Comparison of ENCODE assay signal across 31 cellular contexts in the genomic region with DNA sequence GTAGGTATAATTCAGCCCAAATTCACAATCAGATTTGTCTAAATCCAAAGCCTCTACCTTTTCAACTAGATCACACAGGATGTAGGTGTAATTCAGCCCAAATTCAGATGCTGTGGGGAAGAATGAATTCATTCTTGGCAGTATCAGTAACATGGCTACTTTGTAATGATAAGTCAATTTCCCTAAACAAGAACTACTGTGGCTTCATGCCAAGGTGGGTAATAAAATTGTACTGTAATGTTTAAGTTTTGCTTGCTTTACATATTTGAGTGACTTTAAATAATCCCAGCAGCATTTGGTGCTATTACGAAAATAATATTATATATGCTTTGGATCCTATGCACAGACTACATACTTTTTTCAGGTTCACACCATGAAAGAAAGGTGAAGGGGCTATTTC.
"Had no signal": no experiment of that assay in that cellular context is flagged by ENCODE, and none has a peak within 500 bp of the region (broad histone marks: within the 10 kb centered on the region; RNA-seq: fewer than 3 reads in every experiment).

No MANE protein-coding gene starts in this region.

- H3K27ac ChIP-seq: adrenal gland, KMS-11, VCaP had no signal

- H3K27me3 ChIP-seq: adrenal gland had no signal

- FAIRE-seq: bronchial epithelial cell had no signal

- H3K4me2 ChIP-seq: KMS-11 had no signal

- H3K36me3 ChIP-seq: adrenal gland had no signal

- DNase-seq: activated B cell treated with CpG ODN at 0.5 μM for 24 hours; activated CD4-positive, alpha-beta memory T cell treated with anti-CD3 and anti-CD28 coated beads for 36 hours; activated CD4-positive, alpha-beta T cell treated with anti-CD3 and anti-CD28 coated beads for 4 hours; activated CD4-positive, alpha-beta T cell treated with anti-CD3 and anti-CD28 coated beads, Interleukin-2, amount 50 U/mL, for 1 hour; activated CD4-positive, CD25-positive, alpha-beta regulatory T cell treated with anti-CD3 and anti-CD28 coated beads, Interleukin-2, amount 50 U/mL, for 72 hours; activated CD8-positive, alpha-beta memory T cell treated with anti-CD3 and anti-CD28 coated beads, Interleukin-2, amount 50 U/mL, for 4 hours; activated gamma-delta T cell treated with Interleukin-2 at 50 U/mL for 16 hours; activated naive CD4-positive, alpha-beta T cell treated with anti-CD3 and anti-CD28 coated beads for 36 hours; activated T-cell treated with anti-CD3 and anti-CD28 coated beads for 4 hours; activated T-cell treated with anti-CD3 and anti-CD28 coated beads, Interleukin-2, amount 50 U/mL, for 4 hours; adrenal gland; caudate nucleus; cerebellar nuclear complex; NCI-H1092; NCI-H1436 treated with DMSO at 0.1 percent for 48 hours; NCI-H187; NCI-H2029 treated with DMSO at 0.1 percent for 48 hours; NCI-H2107; NCI-H2171; NCI-H2227 treated with DMSO at 0.1 percent for 48 hours; NCI-H446; NCI-H510A treated with DMSO at 0.1 percent for 48 hours; OCI-M1; Right ventricle myocardium superior; SW 1271; T-helper 1 cell; T-helper 2 cell; T-helper 9 cell had no signal

- H3K4me3 ChIP-seq: adrenal gland had no signal

- H3K9ac ChIP-seq: KMS-11 had no signal

- H3K9me3 ChIP-seq: adrenal gland had no signal

- H3K4me1 ChIP-seq: adrenal gland had no signal
